In the genomic region with DNA sequence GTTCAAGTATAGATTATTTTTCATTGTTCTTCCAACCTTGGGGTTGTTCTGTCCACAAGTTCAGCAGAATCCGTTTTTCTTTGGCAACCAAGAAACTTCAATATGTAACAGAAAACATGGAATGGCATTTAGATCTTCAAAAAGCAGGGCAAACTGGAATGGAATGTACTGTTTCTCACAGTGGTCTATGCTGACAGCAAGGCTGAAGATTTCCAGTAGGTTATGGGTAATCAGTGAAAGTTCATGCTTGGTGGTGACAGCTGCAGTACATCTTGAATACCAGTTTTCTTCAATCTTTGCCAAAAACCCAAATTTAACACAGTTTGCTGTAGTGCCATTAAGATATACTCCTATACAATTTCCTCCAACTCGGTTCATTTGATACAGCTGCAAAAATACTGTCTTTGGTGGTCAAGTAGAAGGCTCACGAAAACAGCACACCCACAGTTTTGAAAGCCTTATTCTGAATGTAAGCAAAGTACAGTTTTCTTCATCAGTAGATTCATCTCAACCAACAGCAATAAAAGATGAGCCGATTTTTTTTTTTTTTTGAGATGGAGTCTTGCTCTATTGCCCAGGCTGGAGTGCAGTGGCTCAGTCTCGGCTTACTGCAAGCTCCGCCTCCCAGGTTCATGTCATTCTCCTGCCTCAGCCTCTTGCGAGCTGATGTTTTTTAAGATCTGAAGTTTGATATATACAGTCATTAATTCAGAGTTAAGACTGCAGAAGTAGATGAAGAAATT, we compare ENCODE assay signal across 16 cellular contexts. TPM values are rescaled to one million over a fixed set of nuclear protein-coding genes. Genes with fewer than 3 reads are reported as not detected.
DNase-seq lines count a peak whose midpoint lies in the region; ATAC-seq and TF ChIP-seq lines count a peak whose summit lies in the region.
"Had no signal": no experiment of that assay in that cellular context is flagged by ENCODE, and none has a peak within 500 bp of the region (broad histone marks: within the 10 kb centered on the region; RNA-seq: fewer than 3 reads in every experiment).

No MANE protein-coding gene starts in this region.

- POLR2A ChIA-PET in PC-3 (lab: Charles Lee; ENCODE audit: unreplicated experiment) = interaction anchor here (0.6 kb wide), 1 partner anchor 12 kb away, joined by 4 read pairs; a partner anchor contains a TSS

- TF ChIP-seq CTCF in PC-3 (conservative IDR thresholded peaks at IDR 0.05; ENCODE audit: low read depth, low read length) (no peak), spleen (IDR thresholded peaks at IDR 0.05 in 8 of 11, conservative IDR thresholded peaks at IDR 0.05 in 3 of 11) (no peak)

- DNase-seq in activated T-cell treated with anti-CD3 and anti-CD28 coated beads, Interleukin-2, amount 50 U/mL, for 24 hours = no peak
- no peak for DNase-seq in activated T-cell treated with anti-CD3 and anti-CD28 coated beads, Interleukin-2, amount 50 U/mL, for 1 hour
- DNase-seq in PC-3 (no peak), fibroblast of gingiva (ENCODE audit: low read depth) (peak; percentile 32), spleen (peak; percentile 37)
- DNase-seq: activated CD4-positive, alpha-beta T cell treated with anti-CD3 and anti-CD28 coated beads, Interleukin-2, amount 50 U/mL, for 1 hour; activated effector memory CD4-positive, alpha-beta T cell treated with Interleukin-2 at 50 U/mL for 16 hours; brain microvascular endothelial cell; GDM1; NCI-H1105 treated with DMSO at 0.1 percent for 48 hours; NK-92 treated with Interleukin-12 subunit alpha and Interleukin-12 subunit beta, amount 100 ng/mL, for 24 hours; SHP77 treated with DMSO at 0.1 percent for 48 hours had no signal

- peaks cover 59% of the 10 kb centered on the region for H4K20me1 ChIP-seq in PC-3 (ENCODE audit: low read length)

- 0 out of 2 replicates have a peak overlapping the region, but pooled peaks have one; percentile 25 for H3K4me2 ChIP-seq in PC-3 (ENCODE audit: low read length)

- no peaks in the 10 kb centered on the region for H3K9me3 ChIP-seq in PC-3 (ENCODE audit: low read length)
- H3K9me3 ChIP-seq in spleen = no peaks in the 10 kb centered on the region

- H3K9ac ChIP-seq in PC-3 (ENCODE audit: low read length) = no peak overlapping the region
- H3K9ac ChIP-seq: parathyroid adenoma had no signal

- peak overlapping the region; percentile 74 for H3K27ac Mint-ChIP-seq in activated T-cell treated with anti-CD3 and anti-CD28 coated beads, Interleukin-2, amount 50 U/mL, for 24 hours

- H3K4me1 Mint-ChIP-seq in activated T-cell treated with anti-CD3 and anti-CD28 coated beads, Interleukin-2, amount 50 U/mL, for 24 hours (ENCODE audit: low read depth) = peaks cover 67% of the 10 kb centered on the region

- H3K36me3 ChIP-seq in PC-3 (ENCODE audit: low read depth, low read length) (peaks cover 30% of the 10 kb centered on the region; the same call in 1 of the 2 replicates), spleen (peaks cover 0 to 72% (median 9%) of the 10 kb centered on the region in 6 donors)

- no peaks in the 10 kb centered on the region for H3F3A ChIP-seq in PC-3 (ENCODE audit: low read length, unreplicated experiment)

- H3K4me3 ChIP-seq in PC-3 (ENCODE audit: low read length) = no peak overlapping the region
- no peak overlapping the region for H3K4me3 ChIP-seq in spleen

- BruUV-seq in PC-3 (replicated peaks; lab: Mats Ljungman, UMichigan) = no TSS peak

- intact Hi-C loops in PC-3 (cut with micrococcal nuclease) = no loop called here
- intact Hi-C loops in spleen (cut with DNase I; ENCODE audit: low total_unique reads) = no loop called here

- no peaks in the 10 kb centered on the region for H3K9me2 ChIP-seq in PC-3 (replicated peaks; ENCODE audit: low read length)

- no peak for TF ChIP-seq POLR2A in spleen (IDR thresholded peaks at IDR 0.05)

- H3K36me3 Mint-ChIP-seq in activated T-cell treated with anti-CD3 and anti-CD28 coated beads, Interleukin-2, amount 50 U/mL, for 24 hours (ENCODE audit: low read depth) = peaks cover 84% of the 10 kb centered on the region

- CTCF ChIA-PET in PC-3 (lab: Charles Lee) = interaction anchor here (0.8 kb wide), 1 partner anchor 30 kb away, joined by 3 read pairs; no protein-coding TSS in a partner anchor

- no peaks in the 10 kb centered on the region for H3K9me3 Mint-ChIP-seq in activated T-cell treated with anti-CD3 and anti-CD28 coated beads, Interleukin-2, amount 50 U/mL, for 24 hours

- peaks cover 98% of the 10 kb centered on the region for H3K79me2 ChIP-seq in PC-3 (ENCODE audit: low read length)

- no peaks in the 10 kb centered on the region for H3K27me3 Mint-ChIP-seq in activated T-cell treated with anti-CD3 and anti-CD28 coated beads, Interleukin-2, amount 50 U/mL, for 24 hours

- H3K4me1 ChIP-seq in PC-3 (ENCODE audit: insufficient read depth, low read length) (peaks cover 4% of the 10 kb centered on the region; the same call in 1 of the 2 replicates), spleen (peaks cover 39 to 97% (median 84%) of the 10 kb centered on the region in 6 donors)

- H3K27ac ChIP-seq in PC-3 (ENCODE audit: low read length) (no peak overlapping the region), spleen (peak overlapping the region in 5 of 8 donors; percentile 2 to 45 (median 22))
- H3K27ac ChIP-seq: brain microvascular endothelial cell, parathyroid adenoma had no signal

- no peak for ATAC-seq in PC-3
- ATAC-seq in HG03442 (IDR thresholded peaks at IDR 0.05; ENCODE audit: unreplicated experiment) = no peak
- no peak for ATAC-seq in HG03520 (IDR thresholded peaks at IDR 0.05; ENCODE audit: unreplicated experiment)
- no peak for ATAC-seq in GM21528 (IDR thresholded peaks at IDR 0.05; ENCODE audit: low FRiP score, unreplicated experiment)

- 78 to 89% (median 85%) methylated on average over 7 of the region's 7 CpGs for WGBS in spleen, 5 donors

- no peak overlapping the region for H3K4me3 Mint-ChIP-seq in activated T-cell treated with anti-CD3 and anti-CD28 coated beads, Interleukin-2, amount 50 U/mL, for 24 hours

- no peaks in the 10 kb centered on the region for H3K27me3 ChIP-seq in PC-3 (ENCODE audit: low read length)
- no peaks in the 10 kb centered on the region for H3K27me3 ChIP-seq in spleen (replicated peaks in 1 of 7)
- H3K27me3 ChIP-seq: brain microvascular endothelial cell had no signal

- no peak overlapping the region for H2AFZ ChIP-seq in PC-3 (ENCODE audit: low read length)
- H2AFZ ChIP-seq: parathyroid adenoma had no signal

RNA-seq across cellular contexts. Expression of a gene that starts 4.9 kb away (rescaled TPM):
- total RNA-seq in PC-3 (2014; rRNA removed) (4.4 and 8.9 TPM in 2 replicates), spleen (10 to 100 TPM; 18.9 to 44.0 (median 22.5) TPM)
- 10 to 100 TPM; 11.6 to 19.7 (median 18.4) TPM for polyA plus RNA-seq in spleen

RNA-seq across cellular contexts. Expression of a gene that starts 12.3 kb away (rescaled TPM):
- total RNA-seq in PC-3 (2014; rRNA removed) (2,587 and 3,047 TPM in 2 replicates), spleen (1,000 to 10,000 TPM; 1,202 to 2,949 (median 1,651) TPM)
- polyA plus RNA-seq in spleen = 1,000 to 10,000 TPM; 2,379 to 3,598 (median 2,966) TPM

RNA-seq across cellular contexts. Expression of a gene that starts 32.9 kb away (rescaled TPM):
- 18.7 and 26.8 TPM in 2 replicates for total RNA-seq in PC-3 (2014; rRNA removed)
- total RNA-seq in spleen = 10 to 100 TPM; 14.3 to 34.1 (median 26.6) TPM
- polyA plus RNA-seq in spleen = 10 to 100 TPM; 12.5 to 25.0 (median 24.1) TPM

RNA-seq across cellular contexts. Expression of a gene that starts 51.0 kb away (rescaled TPM):
- 28.1 and 44.1 TPM in 2 replicates for total RNA-seq in PC-3 (2014; rRNA removed)
- total RNA-seq in spleen = 1 to 10 TPM in 6 of 7 donors, under 1 TPM in 1; 0.81 to 3.9 (median 1.9) TPM
- polyA plus RNA-seq in spleen = 1 to 10 TPM; 1.0 to 1.3 (median 1.2) TPM

Comparison
In these comparisons a context has a peak if more than half of its experiments do, and no peak if none do; other contexts are left out.
1. DNase-seq: peak in fibroblast of gingiva (single experiment) and spleen (single experiment); none in activated T-cell treated with anti-CD3 and anti-CD28 coated beads, Interleukin-2, amount 50 U/mL, for 24 hours (single experiment), activated T-cell treated with anti-CD3 and anti-CD28 coated beads, Interleukin-2, amount 50 U/mL, for 1 hour (single experiment) and PC-3 (single experiment).